8 cellular contexts compared by ENCODE assay signal in the genomic region with DNA sequence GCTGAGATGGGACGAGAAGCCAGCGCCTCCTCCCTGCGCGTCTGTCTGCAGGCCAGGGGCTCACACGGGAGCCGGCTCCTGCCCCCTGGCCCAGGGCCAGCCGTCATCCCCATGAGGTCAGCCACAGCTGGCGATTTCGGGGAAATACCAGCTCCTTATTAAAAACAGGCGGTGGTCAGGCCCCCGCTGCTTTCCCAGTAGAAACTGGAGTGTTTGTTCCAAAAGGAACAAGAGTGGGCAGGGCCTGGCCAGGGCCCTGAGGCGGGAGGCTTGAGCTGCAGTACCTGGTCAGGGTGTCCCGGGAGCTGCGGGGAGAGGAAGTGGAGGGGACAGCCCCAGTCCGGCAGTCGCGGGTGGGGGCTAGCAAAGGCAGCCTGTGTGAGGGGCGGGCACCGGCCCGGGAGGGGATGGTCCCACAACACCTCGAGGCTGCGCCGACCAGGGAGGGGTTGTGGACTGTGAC. TPM values are rescaled to one million over a fixed set of nuclear protein-coding genes. Genes with fewer than 3 reads are reported as not detected.
A peak's percentile ranks its signal among the peaks of the same experiment; 100 is the strongest.
DNase-seq lines count a peak whose midpoint lies in the region; ATAC-seq, FAIRE-seq and TF ChIP-seq lines count a peak whose summit lies in the region.

No MANE protein-coding gene starts in this region.

- H3K4me3 ChIP-seq in GM08714 (ENCODE audit: low read length) (peak overlapping the region; percentile 48; the same call in 1 of the 2 replicates), Peyer's patch (peak overlapping the region; percentile 58 to 70 (median 59)), endothelial cell of umbilical vein (replicated peaks in 1 of 3; ENCODE audit: insufficient read depth in 1 of 3, low read depth in 1 of 3, low read length in 3 of 3) (peak overlapping the region in 2 of 3 experiments; percentile 19 to 41), mucosa of descending colon (no peak overlapping the region), uterus (peak overlapping the region; percentile 37 to 42)

- H3K4me1 ChIP-seq in Peyer's patch, result peaks cover 0 to 18% (median 7%) of the 10 kb centered on the region in 4 donors
- peaks cover 14% of the 10 kb centered on the region for H3K4me1 ChIP-seq in endothelial cell of umbilical vein (ENCODE audit: control insufficient read depth, extremely low read depth, insufficient read depth, low read length)
- peaks cover 5% of the 10 kb centered on the region for H3K4me1 ChIP-seq in mucosa of descending colon (ENCODE audit: low read depth)
- peaks cover 0 to 7% of the 10 kb centered on the region in 2 donors for H3K4me1 ChIP-seq in uterus

- no peaks in the 10 kb centered on the region for H3K9me1 ChIP-seq in endothelial cell of umbilical vein (replicated peaks; ENCODE audit: control insufficient read depth, extremely low read depth, insufficient read depth, low read length)

- peak; percentile 55 for FAIRE-seq in endothelial cell of umbilical vein (lab: Jason Lieb, UNC)

- peak; percentile 39 for DNase-seq in HEK293T (ENCODE audit: extremely low spot score)
- DNase-seq in Peyer's patch, result no peak
- DNase-seq in endothelial cell of umbilical vein (ENCODE audit: low read depth, low spot score), result no peak
- no peak for DNase-seq in mucosa of descending colon
- peak; percentile 84 to 85 for DNase-seq in uterus
- DNase-seq in activated CD4-positive, alpha-beta T cell treated with anti-CD3 and anti-CD28 coated beads for 1 hour, result no peak
- no peak for DNase-seq in GM19238 (ENCODE audit: insufficient read length, low spot score)

- POLR2A ChIA-PET in HEK293T (lab: Yijun Ruan, JAX) (interaction anchor here (0.7 to 1.4 kb wide), 9 partner anchors 18 to 535 kb away, joined by 3 to 5 read pairs (median 3); a partner anchor contains a TSS), endothelial cell of umbilical vein (lab: Charles Lee) (no interaction called here)

- TF ChIP-seq CTCF in Peyer's patch (IDR thresholded peaks at IDR 0.05) (no peak), endothelial cell of umbilical vein (IDR thresholded peaks at IDR 0.05; ENCODE audit: extremely low read depth in 1 of 2, insufficient read depth in 1 of 2, low read depth in 1 of 2, low read length in 2 of 2) (no peak), mucosa of descending colon (IDR thresholded peaks at IDR 0.05) (no peak), uterus (IDR thresholded peaks at IDR 0.05) (no peak)

- ATAC-seq in mucosa of descending colon, result peak; percentile 72

- no peaks in the 10 kb centered on the region for H3K36me3 ChIP-seq in Peyer's patch
- H3K36me3 ChIP-seq in endothelial cell of umbilical vein (ENCODE audit: control insufficient read depth in 2 of 2, extremely low read depth in 1 of 2, insufficient read depth in 2 of 2, low read length in 2 of 2), result no peaks in the 10 kb centered on the region
- H3K36me3 ChIP-seq in mucosa of descending colon (ENCODE audit: low read depth), result no peaks in the 10 kb centered on the region
- H3K36me3 ChIP-seq in uterus, result no peaks in the 10 kb centered on the region

- peaks cover 0 to 17% (median 0%) of the 10 kb centered on the region in 4 donors for H3K9me3 ChIP-seq in Peyer's patch
- H3K9me3 ChIP-seq in endothelial cell of umbilical vein (replicated peaks; ENCODE audit: control insufficient read depth, insufficient read depth, low read length), result no peaks in the 10 kb centered on the region
- H3K9me3 ChIP-seq in mucosa of descending colon, result peaks cover 11% of the 10 kb centered on the region
- H3K9me3 ChIP-seq in uterus, result peaks cover 0 to 3% of the 10 kb centered on the region in 2 donors

- peak overlapping the region; percentile 58 for H3K9ac ChIP-seq in endothelial cell of umbilical vein (replicated peaks; ENCODE audit: extremely low read depth, insufficient read depth, low read length)

- no peaks in the 10 kb centered on the region for H3K27me3 ChIP-seq in Peyer's patch
- peaks cover 2 to 8% of the 10 kb centered on the region in 2 experiments for H3K27me3 ChIP-seq in endothelial cell of umbilical vein (ENCODE audit: control insufficient read depth in 2 of 2, insufficient read depth in 2 of 2, low read length in 2 of 2)
- H3K27me3 ChIP-seq in uterus, result no peaks in the 10 kb centered on the region

- TF ChIP-seq POLR2A in Peyer's patch (IDR thresholded peaks at IDR 0.05) (no peak), endothelial cell of umbilical vein (IDR thresholded peaks at IDR 0.05; ENCODE audit: low read depth, low read length) (no peak), uterus (IDR thresholded peaks at IDR 0.05) (no peak)

- H3K4me2 ChIP-seq in endothelial cell of umbilical vein (ENCODE audit: insufficient read depth, low read length), result peak overlapping the region; percentile 68

- intact Hi-C loops in endothelial cell of umbilical vein (cut with micrococcal nuclease), result loop anchor here (2.0 kb wide), 1 partner anchor 33 kb away; no protein-coding TSS in a partner anchor
- intact Hi-C loops in mucosa of descending colon (cut with DNase I, micrococcal nuclease), result loop anchor here in 1 of 2 donors (10.0 kb wide), 1 partner anchor 141 kb away; a partner anchor contains a TSS
- intact Hi-C loops in uterus (cut with DNase I; ENCODE audit: low total_unique reads), result no loop called here

- BruUV-seq in endothelial cell of umbilical vein (replicated peaks; lab: Mats Ljungman, UMichigan), result no TSS peak

- H3K27ac ChIP-seq in Peyer's patch (peak overlapping the region; percentile 55 to 78 (median 66)), endothelial cell of umbilical vein (ENCODE audit: insufficient read depth, low read depth, low read length) (peak overlapping the region; percentile 3), uterus (peak overlapping the region; percentile 82)

- H3K79me2 ChIP-seq in endothelial cell of umbilical vein (ENCODE audit: control insufficient read depth, insufficient read depth, low read length), result no peaks in the 10 kb centered on the region

- H2AFZ ChIP-seq in endothelial cell of umbilical vein (ENCODE audit: low read depth, low read length), result peak overlapping the region; percentile 96

- CTCF ChIA-PET in HEK293T (lab: Yijun Ruan, JAX), result interaction anchor here (1.1 kb wide), 2 partner anchors 50 to 138 kb away, joined by 3 read pairs; no protein-coding TSS in a partner anchor
- CTCF ChIA-PET in endothelial cell of umbilical vein (lab: Charles Lee), result interaction anchor here (0.8 to 2.0 kb wide), 15 partner anchors 8 to 357 kb away, joined by 3 to 13 read pairs (median 4); no protein-coding TSS in a partner anchor

- dilution Hi-C loops in endothelial cell of umbilical vein (cut with MboI; ENCODE audit: extremely low pct_ligation_motif_present, low sequenced_read_pairs), result no loop called here

- H4K20me1 ChIP-seq in endothelial cell of umbilical vein (replicated peaks; ENCODE audit: control insufficient read depth, extremely low read depth, insufficient read depth, low read length), result no peaks in the 10 kb centered on the region

TF ChIP-seq in HEK293T, 16 proteins besides CTCF, POLR2A, EP300 and RAD21:
- TF ChIP-seq BHLHE40 (IDR thresholded peaks at IDR 0.05; ENCODE audit: borderline replicate concordance), result no peak

TF ChIP-seq in endothelial cell of umbilical vein, 7 proteins besides CTCF, POLR2A, EP300 and RAD21:
- TF ChIP-seq POLR2AphosphoS5 (IDR thresholded peaks at IDR 0.05; ENCODE audit: insufficient read depth, low read depth, low read length) (no peak), GATA2 (IDR thresholded peaks at IDR 0.05; ENCODE audit: insufficient read depth, insufficient read length, low read depth, low read length) (no peak), JUN (IDR thresholded peaks at IDR 0.05; ENCODE audit: borderline replicate concordance, insufficient read depth, insufficient read length, low read depth) (no peak), FOS (IDR thresholded peaks at IDR 0.05; ENCODE audit: borderline replicate concordance, insufficient read depth, low read length) (no peak)
- TF ChIP-seq, protein P1, sequence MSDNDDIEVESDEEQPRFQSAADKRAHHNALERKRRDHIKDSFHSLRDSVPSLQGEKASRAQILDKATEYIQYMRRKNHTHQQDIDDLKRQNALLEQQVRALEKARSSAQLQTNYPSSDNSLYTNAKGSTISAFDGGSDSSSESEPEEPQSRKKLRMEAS (IDR thresholded peaks at IDR 0.05; ENCODE audit: insufficient read depth, insufficient read length), result no peak

RNA-seq across cellular contexts. Expression of a gene that starts 17.8 kb away (rescaled TPM):
- total RNA-seq in Peyer's patch (10 to 100 TPM in 1 of 4 donors, 1 to 10 TPM in 1, not detected in 2; 1.5 to 17.3 TPM), endothelial cell of umbilical vein (not detected in 2 replicates), mucosa of descending colon (1 to 10 TPM in 2 of 3 donors, under 1 TPM in 1; 0.32 to 3.1 (median 1.2) TPM), uterus (1 to 10 TPM in 3 of 4 donors, not detected in 1; 4.9 to 9.6 (median 6.0) TPM)
- not detected in 2 replicates for polyA plus RNA-seq in endothelial cell of umbilical vein
- polyA plus RNA-seq in endothelial cell of umbilical vein (2011; cell fraction: cytosol; rRNA removed), result not detected in 2 replicates
- not detected in 2 replicates for polyA plus RNA-seq in endothelial cell of umbilical vein (2011; cell fraction: nucleus; rRNA removed)
- polyA plus RNA-seq in endothelial cell of umbilical vein (2012), result not detected in 2 replicates
- not detected in 2 replicates for polyA minus RNA-seq in endothelial cell of umbilical vein
- not detected for polyA minus RNA-seq in endothelial cell of umbilical vein (2011; cell fraction: cytosol; rRNA and poly(A)+ RNA removed)
- not detected in 2 replicates for polyA minus RNA-seq in endothelial cell of umbilical vein (2011; cell fraction: nucleus; rRNA and poly(A)+ RNA removed)

RNA-seq across cellular contexts. Expression of a gene that starts 32.1 kb away (rescaled TPM):
- total RNA-seq in Peyer's patch (10 to 100 TPM in 1 of 4 donors, 1 to 10 TPM in 3; 2.4 to 12.4 (median 5.7) TPM), endothelial cell of umbilical vein (0.46 and 0.65 TPM in 2 replicates), mucosa of descending colon (1 to 10 TPM in 2 of 3 donors, under 1 TPM in 1; 0.87 to 4.6 (median 1.9) TPM), uterus (10 to 100 TPM in 3 of 4 donors, under 1 TPM in 1; 0.51 to 29.9 (median 18.9) TPM)
- 0.08 TPM in 1 of 2 replicates, not detected in the other for polyA plus RNA-seq in endothelial cell of umbilical vein
- polyA plus RNA-seq in endothelial cell of umbilical vein (2011; cell fraction: cytosol; rRNA removed), result 0.14 and 0.25 TPM in 2 replicates
- polyA plus RNA-seq in endothelial cell of umbilical vein (2011; cell fraction: nucleus; rRNA removed), result 0.15 and 0.30 TPM in 2 replicates
- polyA plus RNA-seq in endothelial cell of umbilical vein (2012), result 0.17 TPM in 1 of 2 replicates, not detected in the other
- not detected in 2 replicates for polyA minus RNA-seq in endothelial cell of umbilical vein
- polyA minus RNA-seq in endothelial cell of umbilical vein (2011; cell fraction: cytosol; rRNA and poly(A)+ RNA removed), result not detected
- not detected in 2 replicates for polyA minus RNA-seq in endothelial cell of umbilical vein (2011; cell fraction: nucleus; rRNA and poly(A)+ RNA removed)

Comparison
In these comparisons a context has a peak if more than half of its experiments do, and no peak if none do; other contexts are left out.
1. DNase-seq: peak in HEK293T (single experiment) and uterus (2 of 2); none in Peyer's patch (0 of 3), endothelial cell of umbilical vein (single experiment), mucosa of descending colon (0 of 3), activated CD4-positive, alpha-beta T cell treated with anti-CD3 and anti-CD28 coated beads for 1 hour (single experiment) and GM19238 (single experiment).
2. H3K27ac ChIP-seq: peak in every context shown above with its lines; median percentile 82 in uterus; 66 in Peyer's patch; 3 in endothelial cell of umbilical vein.